In the genomic region with DNA sequence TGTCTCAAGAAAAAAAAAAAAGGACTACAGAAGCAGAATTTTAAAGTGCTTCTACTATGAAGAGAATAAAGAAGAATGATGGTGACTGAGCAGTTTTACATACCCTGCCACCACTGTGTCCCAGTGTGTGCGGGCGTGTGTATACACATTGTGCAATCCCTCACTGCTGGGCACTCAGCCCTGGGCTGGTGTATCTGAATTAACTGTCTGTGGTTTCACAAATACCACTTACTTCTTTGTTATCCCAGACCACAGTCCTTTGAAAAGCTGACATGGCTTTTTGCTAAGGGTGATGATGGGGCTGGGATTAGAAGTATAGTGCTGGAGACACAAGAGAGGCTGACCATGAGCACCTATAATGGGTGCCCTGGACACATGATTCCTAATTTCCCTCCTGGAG, we compare ENCODE assay signal across 1 cellular context.
TF ChIP-seq lines count a peak whose summit lies in the region.

No MANE protein-coding gene starts in this region.

TF ChIP-seq in K562, 482 proteins besides CTCF, POLR2A, EP300 and RAD21:
- peak; percentile 20; the same call in 1 of the 2 replicates for TF ChIP-seq C11orf30 (IDR thresholded peaks at IDR 0.05; ENCODE audit: low read depth)
- TF ChIP-seq, protein P1, sequence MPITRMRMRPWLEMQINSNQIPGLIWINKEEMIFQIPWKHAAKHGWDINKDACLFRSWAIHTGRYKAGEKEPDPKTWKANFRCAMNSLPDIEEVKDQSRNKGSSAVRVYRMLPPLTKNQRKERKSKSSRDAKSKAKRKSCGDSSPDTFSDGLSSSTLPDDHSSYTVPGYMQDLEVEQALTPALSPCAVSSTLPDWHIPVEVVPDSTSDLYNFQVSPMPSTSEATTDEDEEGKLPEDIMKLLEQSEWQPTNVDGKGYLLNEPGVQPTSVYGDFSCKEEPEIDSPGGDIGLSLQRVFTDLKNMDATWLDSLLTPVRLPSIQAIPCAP (CRISPR knock-in tag; IDR thresholded peaks at IDR 0.05; ENCODE audit: borderline replicate concordance), result no peak
- TF ChIP-seq MAFG (tag; conservative IDR thresholded peaks at IDR 0.05), result 0 out of 2 replicates have a peak, but pooled peaks have one; percentile 8
